In the genomic region with DNA sequence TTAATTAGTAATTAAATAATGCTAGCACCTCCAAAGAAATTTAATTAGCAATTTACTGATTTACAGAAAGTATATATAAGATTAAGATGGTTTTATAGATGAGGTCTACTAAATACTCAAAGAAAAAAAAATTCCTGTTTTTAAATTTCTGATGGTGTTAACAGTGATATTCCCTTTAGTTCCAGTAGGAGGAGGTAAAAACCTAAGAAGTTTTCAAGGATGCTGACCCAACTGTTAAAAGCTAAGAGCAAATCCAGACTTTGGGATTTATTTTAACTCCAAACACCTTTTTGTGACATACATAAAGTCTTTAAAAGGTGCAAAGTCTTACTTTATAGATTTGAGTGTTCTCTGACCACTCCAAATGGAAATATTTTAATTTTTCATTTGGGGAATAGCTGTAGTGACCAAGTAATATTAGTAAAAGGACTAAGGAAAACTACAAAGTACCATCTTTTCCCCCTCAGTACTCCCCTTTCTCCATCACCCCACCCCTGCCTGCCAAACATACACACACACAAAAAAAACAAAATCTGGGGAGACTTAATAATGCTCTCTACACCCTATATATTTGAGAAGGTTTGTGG, we compare ENCODE assay signal across 10 cellular contexts.
DNase-seq lines count a peak whose midpoint lies in the region; TF ChIP-seq lines count a peak whose summit lies in the region.
"Had no signal": no experiment of that assay in that cellular context is flagged by ENCODE, and none has a peak within 500 bp of the region (broad histone marks: within the 10 kb centered on the region; RNA-seq: fewer than 3 reads in every experiment).

No MANE protein-coding gene starts in this region.

- no peaks in the 10 kb centered on the region for H3K27me3 ChIP-seq in OCI-LY1 (ENCODE audit: insufficient read depth, low read length)

- H3K4me3 ChIP-seq in GM12865 (ENCODE audit: low read depth, low read length) (no peak overlapping the region), OCI-LY1 (ENCODE audit: low read depth, low read length, poor library complexity, severe bottlenecking) (no peak overlapping the region)

- H3K27me3 Mint-ChIP-seq in nephron progenitor cell (ENCODE audit: low read depth, poor library complexity), result peaks cover 4% of the 10 kb centered on the region
- H3K27me3 Mint-ChIP-seq in T-helper 2 cell treated with Interferon-gamma antibody and Interleukin-4, amounts not matched to agents 5 μg/mL and 100 μg/mL, for 36 hours (ENCODE audit: low read depth), result peaks cover 5% of the 10 kb centered on the region

- no peaks in the 10 kb centered on the region for H3F3A ChIP-seq in OCI-LY1 (ENCODE audit: insufficient read depth, low read length)

- no peaks in the 10 kb centered on the region for H3K9me2 ChIP-seq in OCI-LY1 (ENCODE audit: low read depth, low read length)

- no peak overlapping the region for H3K27ac ChIP-seq in OCI-LY1 (ENCODE audit: low read depth, low read length, poor library complexity, severe bottlenecking)

- peak; percentile 24 for TF ChIP-seq CTCF in GM12865 (IDR thresholded peaks at IDR 0.05; ENCODE audit: insufficient read depth, low read depth, low read length, missing control alignments)
- peak; percentile 19; the same call in 1 of the 2 replicates for TF ChIP-seq CTCF in OCI-LY1 (IDR thresholded peaks at IDR 0.05; ENCODE audit: low read length)
- TF ChIP-seq CTCF in nephron progenitor cell (IDR thresholded peaks at IDR 0.05), result peak; percentile 60

- H3K36me3 Mint-ChIP-seq in nephron progenitor cell (ENCODE audit: low read depth), result no peaks in the 10 kb centered on the region
- no peaks in the 10 kb centered on the region for H3K36me3 Mint-ChIP-seq in T-helper 2 cell treated with Interferon-gamma antibody and Interleukin-4, amounts not matched to agents 5 μg/mL and 100 μg/mL, for 36 hours (ENCODE audit: low read depth)

- no peak overlapping the region for H3K4me2 ChIP-seq in OCI-LY1 (ENCODE audit: low read length)

- no peak overlapping the region for H3K27ac Mint-ChIP-seq in nephron progenitor cell
- no peak overlapping the region for H3K27ac Mint-ChIP-seq in T-helper 2 cell treated with Interferon-gamma antibody and Interleukin-4, amounts not matched to agents 5 μg/mL and 100 μg/mL, for 36 hours

- H3K4me1 Mint-ChIP-seq in nephron progenitor cell, result no peaks in the 10 kb centered on the region
- no peaks in the 10 kb centered on the region for H3K4me1 Mint-ChIP-seq in T-helper 2 cell treated with Interferon-gamma antibody and Interleukin-4, amounts not matched to agents 5 μg/mL and 100 μg/mL, for 36 hours (ENCODE audit: low read depth)

- H4K20me1 ChIP-seq in OCI-LY1 (ENCODE audit: insufficient read depth, low read length), result no peaks in the 10 kb centered on the region

- no peak overlapping the region for H2AFZ ChIP-seq in OCI-LY1 (ENCODE audit: low read length)

- H3K9me3 Mint-ChIP-seq in nephron progenitor cell, result no peaks in the 10 kb centered on the region
- H3K9me3 Mint-ChIP-seq in T-helper 2 cell treated with Interferon-gamma antibody and Interleukin-4, amounts not matched to agents 5 μg/mL and 100 μg/mL, for 36 hours, result no peaks in the 10 kb centered on the region

- no peak overlapping the region for H3K9ac ChIP-seq in OCI-LY1 (ENCODE audit: low read length)

- H3K4me3 Mint-ChIP-seq in nephron progenitor cell, result no peak overlapping the region
- H3K4me3 Mint-ChIP-seq in T-helper 2 cell treated with Interferon-gamma antibody and Interleukin-4, amounts not matched to agents 5 μg/mL and 100 μg/mL, for 36 hours, result no peak overlapping the region

- H3K4me1 ChIP-seq in OCI-LY1 (ENCODE audit: insufficient read depth, low read length, severe bottlenecking), result no peaks in the 10 kb centered on the region

- no peaks in the 10 kb centered on the region for H3K9me3 ChIP-seq in OCI-LY1 (ENCODE audit: low read length)

- no peaks in the 10 kb centered on the region for H3K79me2 ChIP-seq in OCI-LY1 (ENCODE audit: insufficient read depth, low read length)

- H3K36me3 ChIP-seq in OCI-LY1 (ENCODE audit: insufficient read depth, low read length), result no peaks in the 10 kb centered on the region

- DNase-seq in GM12865 (ENCODE audit: low read depth) (no peak), dedifferentiated amniotic fluid mesenchymal stem cell (ENCODE audit: extremely low spot score) (peak; percentile 31), nephron progenitor cell (no peak), superior temporal gyrus (ENCODE audit: extremely low spot score) (no peak)
- DNase-seq in stimulated activated CD4-positive, alpha-beta T cell treated with anti-CD3 and anti-CD28 coated beads, Interleukin-1b, Interleukin-23, amount 100 ng/mL, for 48 hours, result no peak
- no peak for DNase-seq in activated CD4-positive, alpha-beta T cell treated with anti-CD3 and anti-CD28 coated beads, Interleukin-2, amount 50 U/mL, for 1 hour
- DNase-seq in T-helper 2 cell treated with Interferon-gamma antibody and Interleukin-4, amounts not matched to agents 5 μg/mL and 100 μg/mL, for 36 hours (ENCODE audit: low spot score), result no peak
- DNase-seq: activated naive CD4-positive, alpha-beta T cell treated with anti-CD3 and anti-CD28 coated beads, Interleukin-2, amount 50 U/mL, for 16 hours; stimulated activated CD4-positive, alpha-beta T cell treated with anti-CD3 and anti-CD28 coated beads, Interleukin-15, amount 100 ng/mL, for 24 hours had no signal
